24 cellular contexts compared by ENCODE assay signal in the genomic region with DNA sequence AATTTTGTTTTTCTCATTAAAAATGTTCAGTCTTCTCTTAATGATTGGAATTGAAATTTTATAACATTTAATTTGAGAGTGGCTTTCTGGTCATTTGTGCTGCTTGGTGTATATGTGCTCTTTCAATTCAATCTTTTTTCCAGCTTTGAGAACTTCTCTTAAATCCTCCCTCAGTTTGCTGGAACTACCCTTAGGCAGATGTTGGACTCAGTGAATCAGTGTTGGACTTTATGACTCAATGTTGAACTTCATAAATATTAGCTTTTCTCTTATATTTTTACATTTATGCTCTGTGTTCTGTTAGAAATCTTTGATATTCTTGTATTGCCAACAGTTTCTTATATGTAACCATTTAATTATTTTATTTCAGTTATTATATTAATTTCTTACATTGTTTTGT.
"Had no signal": no experiment of that assay in that cellular context is flagged by ENCODE, and none has a peak within 500 bp of the region (broad histone marks: within the 10 kb centered on the region; RNA-seq: fewer than 3 reads in every experiment).

No MANE protein-coding gene starts in this region.

- DNase-seq: nephron progenitor cell; nucleus accumbens; pancreas; right cardiac atrium; right lobe of liver; sigmoid colon; small intestine; stimulated activated CD4-positive, alpha-beta T cell treated with anti-CD3 and anti-CD28 coated beads, Interleukin-15, amount 100 ng/mL, for 24 hours; stimulated activated CD4-positive, alpha-beta T cell treated with anti-CD3 and anti-CD28 coated beads, Interleukin-2, amount 100 ng/mL, for 24 hours; stimulated activated CD4-positive, alpha-beta T cell treated with anti-CD3 and anti-CD28 coated beads, Interleukin-2, amount 100 ng/mL, for 48 hours; stimulated activated CD4-positive, alpha-beta T cell treated with anti-CD3 and anti-CD28 coated beads, Interleukin-4, amount 100 ng/mL, for 24 hours; stimulated activated naive B cell treated with anti-CD40 and anti-IgM and Interleukin-4, amounts not matched to agents 10 μg/mL and 1 μg/mL and 100 μg/mL, for 72 hours; stimulated activated naive CD4-positive, alpha-beta T cell treated with Interleukin-2 at 50 U/mL for 16 hours; thyroid gland; trophoblast cell; upper lobe of left lung had no signal

- ATAC-seq: natural killer cell treated with Interleukin-12 subunit alpha and Interleukin-12 subunit beta and Interleukin-15 and Interleukin-18, amount 100 ng/mL, for 72 hours; right cardiac atrium; stimulated activated effector memory CD8-positive, alpha-beta T cell treated with anti-CD3 and anti-CD28 coated beads, Interleukin-12 subunit alpha, Interleukin-12 subunit beta, amount 100 ng/mL, for 72 hours; stimulated activated naive B cell treated with anti-CD40 and anti-IgM and Interleukin-4, amounts not matched to agents 10 μg/mL and 1 μg/mL and 100 μg/mL, for 72 hours had no signal

- H3K27ac ChIP-seq: neutrophil, pancreas, prostate gland, right lobe of liver, sigmoid colon, stomach, thoracic aorta, thyroid gland, tibial nerve, upper lobe of left lung, vagina had no signal
